Comparison of ENCODE assay signal across 11 cellular contexts in genomic region chr4:152063301-152064235, GRCh38.
A peak's percentile ranks its signal among the peaks of the same experiment; 100 is the strongest.
DNase-seq lines count a peak whose midpoint lies in the region; TF ChIP-seq lines count a peak whose summit lies in the region.
"Had no signal": no experiment of that assay in that cellular context is flagged by ENCODE, and none has a peak within 500 bp of the region (broad histone marks: within the 10 kb centered on the region; RNA-seq: fewer than 3 reads in every experiment).

No MANE protein-coding gene starts in this region.

- no peak overlapping the region for H2BK15ac ChIP-seq in neuronal stem cell (ENCODE audit: low read length)

- TF ChIP-seq CTCF in uterus (IDR thresholded peaks at IDR 0.05), result no peak

- H3K27me3 ChIP-seq in neuronal stem cell (ENCODE audit: control insufficient read depth in 3 of 3, insufficient read depth in 3 of 3, low read depth in 1 of 3, low read length in 3 of 3), result no peaks in the 10 kb centered on the region
- H3K27me3 ChIP-seq in uterus, result no peaks in the 10 kb centered on the region

- H3K4me1 ChIP-seq in neuronal stem cell (ENCODE audit: control insufficient read depth in 2 of 2, insufficient read depth in 1 of 2, low read depth in 1 of 2, low read length in 2 of 2) (no peaks in the 10 kb centered on the region), uterus (no peaks in the 10 kb centered on the region)

- peak overlapping the region; percentile 19 for H4K8ac ChIP-seq in neuronal stem cell (ENCODE audit: low read depth, low read length)

- H3K27ac Mint-ChIP-seq in activated T-helper 2 cell treated with anti-CD3 and anti-CD28 coated beads, Interferon-gamma antibody, Interleukin-2, Interleukin-4, amounts not matched to agents 10 μg/mL and 5 μg/mL and 100 μg/mL, durations not matched to agents 14 hours and 24 hours and 36 hours, result no peak overlapping the region

- no peak overlapping the region for H2BK120ac ChIP-seq in neuronal stem cell (ENCODE audit: low read depth, low read length)

- DNase-seq in DMS 273 (lab: John Stamatoyannopoulos, UW; ENCODE audit: unreplicated experiment) (peak; percentile 76), DMS 273 treated with DMSO at 0.1 percent for 48 hours (lab: John Stamatoyannopoulos, UW) (no peak), NCI-H748 treated with DMSO at 0.1 percent for 48 hours (lab: John Stamatoyannopoulos, UW) (peak; percentile 46), neuronal stem cell (ENCODE audit: low spot score) (no peak), hippocampal formation (lab: John Stamatoyannopoulos, UW) (no peak), uterus (no peak), dermis blood vessel endothelial cell (no peak)
- peak; percentile 45 for DNase-seq in activated T-helper 2 cell treated with anti-CD3 and anti-CD28 coated beads, Interferon-gamma antibody, Interleukin-2, Interleukin-4, amounts not matched to agents 10 μg/mL and 5 μg/mL and 100 μg/mL, durations not matched to agents 14 hours and 24 hours and 36 hours (ENCODE audit: low spot score)
- DNase-seq: NCI-H446 had no signal

- H3K4me2 ChIP-seq in neuronal stem cell (ENCODE audit: insufficient read depth, low read length, poor library complexity, severe bottlenecking), result no peak overlapping the region

- H3K18ac ChIP-seq in neuronal stem cell (ENCODE audit: low read length), result no peak overlapping the region

- H2BK12ac ChIP-seq in neuronal stem cell (ENCODE audit: low read length), result no peak overlapping the region

- H3K79me1 ChIP-seq in neuronal stem cell (ENCODE audit: low read depth, low read length), result no peaks in the 10 kb centered on the region

- peaks cover 9% of the 10 kb centered on the region for H3K27me3 Mint-ChIP-seq in activated T-helper 2 cell treated with anti-CD3 and anti-CD28 coated beads, Interferon-gamma antibody, Interleukin-2, Interleukin-4, amounts not matched to agents 10 μg/mL and 5 μg/mL and 100 μg/mL, durations not matched to agents 14 hours and 24 hours and 36 hours (ENCODE audit: low read depth)

- H3K4me1 Mint-ChIP-seq in activated T-helper 2 cell treated with anti-CD3 and anti-CD28 coated beads, Interferon-gamma antibody, Interleukin-2, Interleukin-4, amounts not matched to agents 10 μg/mL and 5 μg/mL and 100 μg/mL, durations not matched to agents 14 hours and 24 hours and 36 hours (ENCODE audit: low read depth), result peaks cover 22% of the 10 kb centered on the region

- intact Hi-C loops in activated T-helper 2 cell treated with anti-CD3 and anti-CD28 coated beads, Interferon-gamma antibody, Interleukin-2, Interleukin-4, amounts not matched to agents 10 μg/mL and 5 μg/mL and 100 μg/mL, durations not matched to agents 14 hours and 24 hours and 36 hours (cut with micrococcal nuclease), result no loop called here
- intact Hi-C loops in uterus (cut with DNase I; ENCODE audit: low total_unique reads), result no loop called here

- H4K91ac ChIP-seq in neuronal stem cell (ENCODE audit: low read depth, low read length, poor library complexity), result no peak overlapping the region

- H3K9me3 ChIP-seq in neuronal stem cell (replicated peaks in 1 of 2; ENCODE audit: control insufficient read depth in 2 of 2, insufficient read depth in 1 of 2, low read depth in 1 of 2, low read length in 2 of 2), result peaks cover 0 to 2% of the 10 kb centered on the region in 2 donors
- no peaks in the 10 kb centered on the region for H3K9me3 ChIP-seq in uterus

- H3K14ac ChIP-seq in neuronal stem cell (ENCODE audit: low read length), result no peak overlapping the region

- H3K4me3 ChIP-seq in neuronal stem cell (ENCODE audit: low read length in 2 of 2) (no peak overlapping the region), uterus (no peak overlapping the region)

- H3K36me3 Mint-ChIP-seq in activated T-helper 2 cell treated with anti-CD3 and anti-CD28 coated beads, Interferon-gamma antibody, Interleukin-2, Interleukin-4, amounts not matched to agents 10 μg/mL and 5 μg/mL and 100 μg/mL, durations not matched to agents 14 hours and 24 hours and 36 hours (ENCODE audit: low read depth), result no peaks in the 10 kb centered on the region
- H3K36me3 Mint-ChIP-seq: brain had no signal

- no CpG with 5 or more reads among the region's 13 CpGs for WGBS in neuronal stem cell (ENCODE audit: extremely low coverage in 2 of 2, insufficient read length in 2 of 2, insufficient replicate concordance in 1 of 2), 2 donors

- H3K27ac ChIP-seq in neuronal stem cell (replicated peaks; ENCODE audit: low read length), result no peak overlapping the region
- H3K27ac ChIP-seq in uterus, result no peak overlapping the region
- H3K27ac ChIP-seq: 22Rv1 had no signal

- H2BK5ac ChIP-seq in neuronal stem cell (ENCODE audit: low read length), result no peak overlapping the region

- H2AFZ ChIP-seq in neuronal stem cell (ENCODE audit: low read length), result no peak overlapping the region

- no peak overlapping the region for H3K9ac ChIP-seq in neuronal stem cell (ENCODE audit: low read depth, low read length, poor library complexity)

- no peak for TF ChIP-seq POLR2A in uterus (IDR thresholded peaks at IDR 0.05)

- H3K9me3 Mint-ChIP-seq in activated T-helper 2 cell treated with anti-CD3 and anti-CD28 coated beads, Interferon-gamma antibody, Interleukin-2, Interleukin-4, amounts not matched to agents 10 μg/mL and 5 μg/mL and 100 μg/mL, durations not matched to agents 14 hours and 24 hours and 36 hours, result peaks cover under 1% of the 10 kb centered on the region

- H3K4me3 Mint-ChIP-seq in activated T-helper 2 cell treated with anti-CD3 and anti-CD28 coated beads, Interferon-gamma antibody, Interleukin-2, Interleukin-4, amounts not matched to agents 10 μg/mL and 5 μg/mL and 100 μg/mL, durations not matched to agents 14 hours and 24 hours and 36 hours (ENCODE audit: low read depth), result no peak overlapping the region

- no peaks in the 10 kb centered on the region for H3K36me3 ChIP-seq in neuronal stem cell (replicated peaks in 1 of 2; ENCODE audit: control insufficient read depth in 2 of 2, insufficient read depth in 2 of 2, low read length in 2 of 2)
- no peaks in the 10 kb centered on the region for H3K36me3 ChIP-seq in uterus

- H3K23ac ChIP-seq in neuronal stem cell (ENCODE audit: low read depth, low read length, poor library complexity), result no peak overlapping the region

- H3K4ac ChIP-seq in neuronal stem cell (ENCODE audit: low read length), result no peak overlapping the region

- no peak overlapping the region for H2AK5ac ChIP-seq in neuronal stem cell (ENCODE audit: low read depth, low read length)

Comparison
In these comparisons a context has a peak if more than half of its experiments do, and no peak if none do; other contexts are left out.
1. DNase-seq: peak in DMS 273 (single experiment), NCI-H748 treated with DMSO at 0.1 percent for 48 hours (single experiment) and activated T-helper 2 cell treated with anti-CD3 and anti-CD28 coated beads, Interferon-gamma antibody, Interleukin-2, Interleukin-4, amounts not matched to agents 10 μg/mL and 5 μg/mL and 100 μg/mL, durations not matched to agents 14 hours and 24 hours and 36 hours (single experiment); none in DMS 273 treated with DMSO at 0.1 percent for 48 hours (single experiment), neuronal stem cell (single experiment), hippocampal formation (0 of 2), uterus (0 of 2) and dermis blood vessel endothelial cell (single experiment).